In the genomic region with DNA sequence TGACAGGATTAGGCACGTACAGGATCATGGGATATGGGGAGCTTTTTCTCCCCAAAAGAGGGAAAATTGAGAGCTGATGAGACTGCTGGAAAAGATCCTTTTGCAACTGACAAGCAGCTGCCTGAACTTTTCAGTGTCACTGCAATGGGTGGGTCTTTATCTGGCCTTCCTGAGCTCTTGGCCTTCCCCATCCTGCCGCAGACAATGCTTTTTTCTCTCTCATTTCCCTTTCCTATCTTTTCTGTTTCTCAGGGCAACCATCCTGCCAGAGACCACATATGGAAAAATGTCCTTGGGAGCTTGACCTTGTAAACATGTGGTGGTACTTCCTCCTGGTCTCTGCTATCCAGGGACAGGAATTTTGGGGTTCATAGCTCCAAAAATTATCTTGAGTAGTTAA, we compare ENCODE assay signal across 28 cellular contexts.
DNase-seq lines count a peak whose midpoint lies in the region; ATAC-seq, FAIRE-seq and TF ChIP-seq lines count a peak whose summit lies in the region.
"Had no signal": no experiment of that assay in that cellular context is flagged by ENCODE, and none has a peak within 500 bp of the region (broad histone marks: within the 10 kb centered on the region; RNA-seq: fewer than 3 reads in every experiment).

No MANE protein-coding gene starts in this region.

- H3K4me3 ChIP-seq in right cardiac atrium (ENCODE audit: low read length), result no peak overlapping the region
- H3K4me3 ChIP-seq in heart right ventricle, result no peak overlapping the region
- H3K4me3 ChIP-seq: BLaER1, GM12878 had no signal

- intact Hi-C loops in right cardiac atrium (cut with DNase I) (no loop called here), heart right ventricle (cut with DNase I) (no loop called here)

- H3K4me1 Mint-ChIP-seq in endothelial cell (ENCODE audit: unreplicated experiment) (peaks cover 7% of the 10 kb centered on the region), type B pancreatic cell (ENCODE audit: unreplicated experiment) (no peaks in the 10 kb centered on the region)
- H3K4me1 Mint-ChIP-seq: CD14-positive monocyte; CD4-positive, alpha-beta memory T cell; CD4-positive, CD25-positive, alpha-beta regulatory T cell; CD8-positive, alpha-beta memory T cell had no signal

- H3K36me3 Mint-ChIP-seq in endothelial cell (ENCODE audit: low read depth, unreplicated experiment) (peaks cover 4% of the 10 kb centered on the region), type B pancreatic cell (no peaks in the 10 kb centered on the region)
- H3K36me3 Mint-ChIP-seq: CD14-positive monocyte had no signal

- peak in 1 of 2 donors; percentile 46 for ATAC-seq in right cardiac atrium
- ATAC-seq in heart right ventricle, result no peak
- ATAC-seq: GM12878 had no signal

- H3K27ac ChIP-seq in right cardiac atrium (ENCODE audit: low read length) (peak overlapping the region; percentile 2), heart right ventricle (peak overlapping the region in 4 of 10 donors; percentile 28 to 60 (median 34))
- H3K27ac ChIP-seq: BLaER1 had no signal

- H3K27me3 Mint-ChIP-seq in endothelial cell (ENCODE audit: unreplicated experiment), result peaks cover 2% of the 10 kb centered on the region
- H3K27me3 Mint-ChIP-seq in type B pancreatic cell, result peaks cover 9% of the 10 kb centered on the region

- H3K27ac Mint-ChIP-seq in endothelial cell (ENCODE audit: unreplicated experiment), result peak overlapping the region; percentile 90
- H3K27ac Mint-ChIP-seq in type B pancreatic cell, result no peak overlapping the region
- H3K27ac Mint-ChIP-seq: CD14-positive monocyte; CD4-positive, alpha-beta memory T cell; CD4-positive, CD25-positive, alpha-beta regulatory T cell; CD8-positive, alpha-beta memory T cell had no signal

- 53% methylated on average over 2 of the region's 2 CpGs for WGBS in right cardiac atrium
- WGBS in heart right ventricle, 2 donors, result 49 to 58% methylated on average over 2 of the region's 2 CpGs

- H3K4me3 Mint-ChIP-seq in endothelial cell (ENCODE audit: unreplicated experiment) (no peak overlapping the region), type B pancreatic cell (no peak overlapping the region)
- H3K4me3 Mint-ChIP-seq: CD14-positive monocyte; CD4-positive, alpha-beta memory T cell; CD4-positive, CD25-positive, alpha-beta regulatory T cell; CD8-positive, alpha-beta memory T cell had no signal

- H3K36me3 ChIP-seq in heart right ventricle, result no peaks in the 10 kb centered on the region
- H3K36me3 ChIP-seq: BE2C, BLaER1 had no signal

- TF ChIP-seq POLR2A in H54 (IDR thresholded peaks at IDR 0.05; ENCODE audit: low read depth, low read length), result no peak

- no peaks in the 10 kb centered on the region for H3K4me1 ChIP-seq in right cardiac atrium (ENCODE audit: control insufficient read depth, insufficient read depth, low read length)
- peaks cover 0 to 11% (median 0%) of the 10 kb centered on the region in 9 donors for H3K4me1 ChIP-seq in heart right ventricle
- H3K4me1 ChIP-seq: BE2C, BLaER1 had no signal

- H3K9me3 Mint-ChIP-seq in endothelial cell (ENCODE audit: unreplicated experiment), result peaks cover 3% of the 10 kb centered on the region
- H3K9me3 Mint-ChIP-seq in type B pancreatic cell, result peaks cover 11% of the 10 kb centered on the region

- H3K27me3 ChIP-seq in right cardiac atrium (ENCODE audit: control insufficient read depth, insufficient read depth) (no peaks in the 10 kb centered on the region), heart right ventricle (no peaks in the 10 kb centered on the region)
- H3K27me3 ChIP-seq: BE2C, BLaER1 had no signal

- no peak for TF ChIP-seq CTCF in heart right ventricle (IDR thresholded peaks at IDR 0.05)
- no peak for TF ChIP-seq CTCF in endothelial cell (IDR thresholded peaks at IDR 0.05; ENCODE audit: unreplicated experiment)
- TF ChIP-seq CTCF in type B pancreatic cell (conservative IDR thresholded peaks at IDR 0.05), result no peak

- peak; percentile 38 for FAIRE-seq in H54 (lab: Jason Lieb, UNC)
- FAIRE-seq: A204.1, GM12878, GM12892, GM18507 had no signal

- DNase-seq in right cardiac atrium (no peak), heart right ventricle (no peak), H54 (ENCODE audit: insufficient read length, low spot score) (no peak), endothelial cell (ENCODE audit: low spot score) (no peak), type B pancreatic cell (ENCODE audit: extremely low spot score, unreplicated experiment) (peak; percentile 0), NCI-H774 (lab: John Stamatoyannopoulos, UW) (no peak)
- DNase-seq in stimulated activated CD4-positive, alpha-beta T cell treated with anti-CD3 and anti-CD28 coated beads, Interleukin-1b, Interleukin-23, amount 100 ng/mL, for 48 hours, result no peak
- DNase-seq: 8988T; ACHN; BE2C; C1 segment of cervical spinal cord; CD4-positive, alpha-beta memory T cell; CD4-positive, CD25-positive, alpha-beta regulatory T cell; CD8-positive, alpha-beta memory T cell; COR-L47; DMS 273 treated with DMSO at 0.1 percent for 48 hours; DMS153; DMS53; DMS79; DND-41; EL; GDM1 had no signal

- H3K9me3 ChIP-seq in right cardiac atrium (ENCODE audit: control insufficient read depth, low read length) (no peaks in the 10 kb centered on the region), heart right ventricle (peaks cover 0 to 48% (median 8%) of the 10 kb centered on the region in 11 donors)
- H3K9me3 ChIP-seq: BE2C had no signal
